In genomic region chr5:126052120-126052519, GRCh38 we compare ENCODE assay signal across 20 cellular contexts.
"Had no signal": no experiment of that assay in that cellular context is flagged by ENCODE, and none has a peak within 500 bp of the region (broad histone marks: within the 10 kb centered on the region; RNA-seq: fewer than 3 reads in every experiment).

No MANE protein-coding gene starts in this region.

- H3K27ac Mint-ChIP-seq: activated B cell treated with CpG ODN at 0.5 μM for 24 hours; activated naive CD4-positive, alpha-beta T cell treated with anti-CD3 and anti-CD28 coated beads, Interleukin-2, amount 10 ng/mL, durations not matched to agents 7 days and 5 days; activated T-helper 17 cell treated with anti-CD3 and anti-CD28 coated beads, Interleukin-2, amount 50 U/mL, for 72 hours; naive thymus-derived CD4-positive, alpha-beta T cell; T-helper 1 cell treated with Interleukin-12 subunit alpha and Interleukin-12 subunit beta and Interleukin-4 antibody, amounts not matched to agents 30 μg/mL and 1 μg/mL, for 36 hours had no signal

- H3K36me3 ChIP-seq: colonic mucosa, gastrocnemius medialis, heart right ventricle, neutrophil, tibial artery had no signal

- H3K27ac ChIP-seq: colonic mucosa, gastrocnemius medialis, heart right ventricle, neutrophil, tibial artery had no signal

- H3K4me1 ChIP-seq: colonic mucosa, gastrocnemius medialis, tibial artery had no signal

- DNase-seq: activated B cell treated with CpG ODN at 0.5 μM for 24 hours; activated CD4-positive, alpha-beta T cell treated with anti-CD3 and anti-CD28 coated beads for 48 hours; activated naive CD4-positive, alpha-beta T cell treated with anti-CD3 and anti-CD28 coated beads, Interleukin-2, amount 10 ng/mL, durations not matched to agents 7 days and 5 days; caudate nucleus; colonic mucosa; gastrocnemius medialis; heart right ventricle; left colon; mucosa of descending colon; naive thymus-derived CD4-positive, alpha-beta T cell; stimulated activated CD4-positive, alpha-beta T cell treated with anti-CD3 and anti-CD28 coated beads, Interleukin-15, amount 100 ng/mL, for 24 hours; stimulated activated CD4-positive, alpha-beta T cell treated with anti-CD3 and anti-CD28 coated beads, Interleukin-4, amount 100 ng/mL, for 1 hour; stimulated activated naive CD4-positive, alpha-beta T cell; tibial artery had no signal

- H3K4me3 Mint-ChIP-seq: activated B cell treated with CpG ODN at 0.5 μM for 24 hours; activated naive CD4-positive, alpha-beta T cell treated with anti-CD3 and anti-CD28 coated beads, Interleukin-2, amount 10 ng/mL, durations not matched to agents 7 days and 5 days; activated T-helper 17 cell treated with anti-CD3 and anti-CD28 coated beads, Interleukin-2, amount 50 U/mL, for 72 hours; naive thymus-derived CD4-positive, alpha-beta T cell; T-helper 1 cell treated with Interleukin-12 subunit alpha and Interleukin-12 subunit beta and Interleukin-4 antibody, amounts not matched to agents 30 μg/mL and 1 μg/mL, for 36 hours had no signal

- H3K36me3 Mint-ChIP-seq: activated naive CD4-positive, alpha-beta T cell treated with anti-CD3 and anti-CD28 coated beads, Interleukin-2, amount 10 ng/mL, durations not matched to agents 7 days and 5 days; naive thymus-derived CD4-positive, alpha-beta T cell had no signal

- H3K9me3 Mint-ChIP-seq: activated B cell treated with CpG ODN at 0.5 μM for 24 hours had no signal

- H3K4me1 Mint-ChIP-seq: activated B cell treated with CpG ODN at 0.5 μM for 24 hours; activated naive CD4-positive, alpha-beta T cell treated with anti-CD3 and anti-CD28 coated beads, Interleukin-2, amount 10 ng/mL, durations not matched to agents 7 days and 5 days; activated T-helper 17 cell treated with anti-CD3 and anti-CD28 coated beads, Interleukin-2, amount 50 U/mL, for 72 hours; naive thymus-derived CD4-positive, alpha-beta T cell had no signal

- H3K27me3 Mint-ChIP-seq: activated naive CD4-positive, alpha-beta T cell treated with anti-CD3 and anti-CD28 coated beads, Interleukin-2, amount 10 ng/mL, durations not matched to agents 7 days and 5 days; activated T-helper 17 cell treated with anti-CD3 and anti-CD28 coated beads, Interleukin-2, amount 50 U/mL, for 72 hours; naive thymus-derived CD4-positive, alpha-beta T cell had no signal

- ATAC-seq: activated T-helper 17 cell treated with anti-CD3 and anti-CD28 coated beads, Interleukin-2, amount 50 U/mL, for 72 hours; gastrocnemius medialis; heart right ventricle; left colon; mucosa of descending colon; naive thymus-derived CD4-positive, alpha-beta T cell had no signal

- H3K4me3 ChIP-seq: colonic mucosa, gastrocnemius medialis, heart right ventricle, mucosa of descending colon, tibial artery had no signal

- H3K27me3 ChIP-seq: colonic mucosa, gastrocnemius medialis, heart right ventricle, neutrophil, tibial artery had no signal

- FAIRE-seq: endothelial cell of umbilical vein, TTC549, urothelium cell line had no signal

- H3K9me3 ChIP-seq: colonic mucosa, gastrocnemius medialis, mucosa of descending colon, neutrophil, tibial artery had no signal
